ENCODE assay signal across 21 cellular contexts in the genomic region with DNA sequence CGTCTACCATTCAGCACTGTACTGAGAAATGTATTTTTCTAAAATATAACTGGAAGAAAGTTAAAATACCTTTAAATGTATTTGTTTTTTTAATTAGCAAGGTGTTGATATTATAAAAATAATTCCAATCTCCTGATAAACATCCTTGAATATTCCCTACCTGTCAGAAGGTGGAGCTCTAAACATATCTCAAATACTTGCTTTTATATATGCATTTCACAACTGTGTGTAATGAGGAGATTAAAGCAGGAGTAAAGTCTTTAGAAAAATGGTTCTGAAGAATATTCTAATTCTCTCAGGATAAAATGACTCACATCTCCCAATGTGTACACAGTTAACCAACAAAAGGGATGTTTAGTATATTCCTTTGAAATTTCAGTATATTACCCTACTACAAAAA.
DNase-seq lines count a peak whose midpoint lies in the region; ATAC-seq and TF ChIP-seq lines count a peak whose summit lies in the region.
"Had no signal": no experiment of that assay in that cellular context is flagged by ENCODE, and none has a peak within 500 bp of the region (broad histone marks: within the 10 kb centered on the region; RNA-seq: fewer than 3 reads in every experiment).

No MANE protein-coding gene starts in this region.

- no peak overlapping the region for H2AFZ ChIP-seq in MM.1S (ENCODE audit: low read length)
- H2AFZ ChIP-seq: parathyroid adenoma had no signal

- no peak overlapping the region for H3K9ac ChIP-seq in MM.1S (ENCODE audit: low read length)
- H3K9ac ChIP-seq: KMS-11, parathyroid adenoma had no signal

- DNase-seq in NCI-H2171 treated with DMSO at 0.1 percent for 48 hours (lab: John Stamatoyannopoulos, UW), result peak; percentile 17
- no peak for DNase-seq in NCI-H2171 (lab: John Stamatoyannopoulos, UW)
- DNase-seq in MM.1S, result peak; percentile 36
- peak; percentile 11 for DNase-seq in SW480 (ENCODE audit: low spot score)
- peak; percentile 9 for DNase-seq in kidney tubule cell (ENCODE audit: low spot score)
- DNase-seq in NCI-H226, result no peak
- no peak for DNase-seq in superior temporal gyrus (ENCODE audit: extremely low spot score)
- DNase-seq: activated CD4-positive, alpha-beta T cell treated with anti-CD3 and anti-CD28 coated beads, Interleukin-2, amount 10 ng/mL, durations not matched to agents 7 days and 5 days; activated T-cell treated with anti-CD3 and anti-CD28 coated beads, Interleukin-2, amount 50 U/mL, for 4 hours; CD4-positive, alpha-beta memory T cell; GDM1; HFFc6; left lung; NCI-H1694 treated with DMSO at 0.1 percent for 48 hours; spleen; stimulated activated naive B cell treated with anti-CD40 and anti-IgM and Interleukin-4, amounts not matched to agents 10 μg/mL and 1 μg/mL and 100 μg/mL, for 72 hours; T1000 had no signal

- H3K27ac ChIP-seq in MM.1S (ENCODE audit: low read length), result no peak overlapping the region
- H3K27ac ChIP-seq: KMS-11, left lung, parathyroid adenoma, spleen had no signal

- no peaks in the 10 kb centered on the region for H4K20me1 ChIP-seq in MM.1S (ENCODE audit: insufficient read depth, low read length)

- H3K27me3 ChIP-seq in MM.1S (replicated peaks; ENCODE audit: insufficient read depth, low read length), result no peaks in the 10 kb centered on the region
- H3K27me3 ChIP-seq: left lung, spleen had no signal

- no peaks in the 10 kb centered on the region for H3K9me3 ChIP-seq in MM.1S (replicated peaks; ENCODE audit: insufficient read depth, low read length)
- H3K9me3 ChIP-seq: left lung, spleen had no signal

- H3K4me2 ChIP-seq in MM.1S (ENCODE audit: low read depth, low read length), result no peak overlapping the region
- H3K4me2 ChIP-seq: KMS-11 had no signal

- no peaks in the 10 kb centered on the region for H3K9me2 ChIP-seq in MM.1S (replicated peaks; ENCODE audit: insufficient read depth, low read length)

- no peak overlapping the region for H3K4me3 ChIP-seq in MM.1S (ENCODE audit: low read length)
- H3K4me3 ChIP-seq: left lung, spleen had no signal

- H3K4me1 ChIP-seq in MM.1S (ENCODE audit: low read length), result no peaks in the 10 kb centered on the region
- H3K4me1 ChIP-seq: left lung, parathyroid adenoma, spleen had no signal

- ATAC-seq in HG03159 (IDR thresholded peaks at IDR 0.05; ENCODE audit: unreplicated experiment), result no peak
- ATAC-seq: activated T-cell treated with anti-CD3 and anti-CD28 coated beads, Interleukin-2, amount 50 U/mL, for 4 hours; left lung; Right ventricle myocardium inferior; stimulated activated naive B cell treated with anti-CD40 and anti-IgM and Interleukin-4, amounts not matched to agents 10 μg/mL and 1 μg/mL and 100 μg/mL, for 72 hours had no signal

- no peaks in the 10 kb centered on the region for H3F3A ChIP-seq in MM.1S (ENCODE audit: insufficient read depth, low read length)

- TF ChIP-seq CTCF in MM.1S (IDR thresholded peaks at IDR 0.05; ENCODE audit: low read length), result peak; percentile 25; the same call in 1 of the 2 replicates

- H3K79me2 ChIP-seq in MM.1S (ENCODE audit: low read length), result no peaks in the 10 kb centered on the region
- H3K79me2 ChIP-seq: parathyroid adenoma had no signal

- no peaks in the 10 kb centered on the region for H3K36me3 ChIP-seq in MM.1S (replicated peaks; ENCODE audit: insufficient read depth, low read length)

Comparison
In these comparisons a context has a peak if more than half of its experiments do, and no peak if none do; other contexts are left out.
1. DNase-seq: peak in NCI-H2171 treated with DMSO at 0.1 percent for 48 hours (single experiment), MM.1S (single experiment), SW480 (single experiment) and kidney tubule cell (single experiment); none in NCI-H2171 (single experiment), NCI-H226 (single experiment) and superior temporal gyrus (single experiment).